Comparison of ENCODE assay signal across 20 cellular contexts in the genomic region with DNA sequence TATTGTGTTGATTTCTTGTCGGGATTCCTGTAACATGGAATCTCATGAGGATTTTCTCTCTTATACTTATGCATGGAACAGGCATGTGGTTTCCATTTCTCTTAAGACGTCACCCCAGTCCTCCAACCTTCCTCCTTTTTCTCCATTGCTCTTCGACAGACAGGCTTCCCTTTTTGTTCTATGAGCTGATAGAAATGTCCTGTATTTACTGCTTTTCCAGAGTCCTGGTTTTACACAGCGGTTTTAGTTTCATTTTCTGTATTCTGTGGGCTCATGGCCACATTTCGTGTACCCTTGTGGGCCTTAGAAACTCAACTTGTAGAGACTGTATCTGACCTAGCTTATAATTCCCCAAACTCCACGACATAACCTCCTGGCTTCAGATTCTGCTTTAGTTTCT.
A peak's percentile ranks its signal among the peaks of the same experiment; 100 is the strongest.
DNase-seq lines count a peak whose midpoint lies in the region; ATAC-seq and TF ChIP-seq lines count a peak whose summit lies in the region.
"Had no signal": no experiment of that assay in that cellular context is flagged by ENCODE, and none has a peak within 500 bp of the region (broad histone marks: within the 10 kb centered on the region; RNA-seq: fewer than 3 reads in every experiment).

No MANE protein-coding gene starts in this region.

- H3K4me3 Mint-ChIP-seq in activated T-helper 17 cell treated with anti-CD3 and anti-CD28 coated beads, Interleukin-2, amount 50 U/mL, for 72 hours, result peak overlapping the region; percentile 12
- peak overlapping the region; percentile 35 for H3K4me3 Mint-ChIP-seq in natural killer cell treated with Interleukin-12 subunit alpha and Interleukin-12 subunit beta and Interleukin-15 and Interleukin-18, amount 100 ng/mL, for 72 hours
- no peak overlapping the region for H3K4me3 Mint-ChIP-seq in chondrocyte (ENCODE audit: unreplicated experiment)
- H3K4me3 Mint-ChIP-seq: activated CD4-positive, alpha-beta T cell treated with anti-CD3 and anti-CD28 coated beads, Interleukin-2, amount 10 ng/mL, durations not matched to agents 24 days and 14 days had no signal

- no peak for TF ChIP-seq CTCF in chondrocyte (IDR thresholded peaks at IDR 0.05)

- DNase-seq in NCI-H2029 treated with DMSO at 0.1 percent for 48 hours (lab: John Stamatoyannopoulos, UW), result peak; percentile 4
- DNase-seq in NCI-H2029 (lab: John Stamatoyannopoulos, UW), result no peak
- DNase-seq in KBM-7, result peak; percentile 38
- no peak for DNase-seq in natural killer cell treated with Interleukin-12 subunit alpha and Interleukin-12 subunit beta and Interleukin-15 and Interleukin-18, amount 100 ng/mL, for 72 hours (ENCODE audit: low spot score)
- no peak for DNase-seq in chondrocyte (ENCODE audit: low spot score)
- DNase-seq in GF-D8 (lab: John Stamatoyannopoulos, UW), result no peak
- DNase-seq: activated CD4-positive, alpha-beta T cell treated with anti-CD3 and anti-CD28 coated beads, Interleukin-2, amount 10 ng/mL, durations not matched to agents 24 days and 14 days; activated T-cell treated with anti-CD3 and anti-CD28 coated beads, Interleukin-2, amount 50 U/mL, for 1 hour; CD4-positive, alpha-beta T cell; DMS79; dorsolateral prefrontal cortex; esophagus squamous epithelium; glutamatergic neuron; NCI-H187; NCI-H510A; psoas muscle; SJCRH30; tibial artery had no signal

- no peaks in the 10 kb centered on the region for H3K9me3 Mint-ChIP-seq in activated T-helper 17 cell treated with anti-CD3 and anti-CD28 coated beads, Interleukin-2, amount 50 U/mL, for 72 hours
- no peaks in the 10 kb centered on the region for H3K9me3 Mint-ChIP-seq in natural killer cell treated with Interleukin-12 subunit alpha and Interleukin-12 subunit beta and Interleukin-15 and Interleukin-18, amount 100 ng/mL, for 72 hours
- H3K9me3 Mint-ChIP-seq in chondrocyte (ENCODE audit: low read depth), result peaks cover 9% of the 10 kb centered on the region
- H3K9me3 Mint-ChIP-seq: CD4-positive, alpha-beta T cell had no signal

- H3K27me3 Mint-ChIP-seq in activated T-helper 17 cell treated with anti-CD3 and anti-CD28 coated beads, Interleukin-2, amount 50 U/mL, for 72 hours, result no peaks in the 10 kb centered on the region
- H3K27me3 Mint-ChIP-seq in natural killer cell treated with Interleukin-12 subunit alpha and Interleukin-12 subunit beta and Interleukin-15 and Interleukin-18, amount 100 ng/mL, for 72 hours, result no peaks in the 10 kb centered on the region
- H3K27me3 Mint-ChIP-seq in chondrocyte (ENCODE audit: low read depth), result no peaks in the 10 kb centered on the region
- H3K27me3 Mint-ChIP-seq: activated CD4-positive, alpha-beta T cell treated with anti-CD3 and anti-CD28 coated beads, Interleukin-2, amount 10 ng/mL, durations not matched to agents 24 days and 14 days; CD4-positive, alpha-beta T cell had no signal

- H3K4me1 Mint-ChIP-seq in activated T-helper 17 cell treated with anti-CD3 and anti-CD28 coated beads, Interleukin-2, amount 50 U/mL, for 72 hours, result peaks cover 25% of the 10 kb centered on the region
- peaks cover 46 to 54% of the 10 kb centered on the region in 2 donors for H3K4me1 Mint-ChIP-seq in natural killer cell treated with Interleukin-12 subunit alpha and Interleukin-12 subunit beta and Interleukin-15 and Interleukin-18, amount 100 ng/mL, for 72 hours (ENCODE audit: low read depth in 2 of 2)
- H3K4me1 Mint-ChIP-seq in chondrocyte (ENCODE audit: low read depth), result no peaks in the 10 kb centered on the region

- peaks cover 89% of the 10 kb centered on the region for H3K36me3 Mint-ChIP-seq in activated T-helper 17 cell treated with anti-CD3 and anti-CD28 coated beads, Interleukin-2, amount 50 U/mL, for 72 hours (ENCODE audit: low read depth)
- H3K36me3 Mint-ChIP-seq in natural killer cell treated with Interleukin-12 subunit alpha and Interleukin-12 subunit beta and Interleukin-15 and Interleukin-18, amount 100 ng/mL, for 72 hours, result peaks cover 27% of the 10 kb centered on the region
- H3K36me3 Mint-ChIP-seq in chondrocyte (ENCODE audit: low read depth), result peaks cover 13% of the 10 kb centered on the region

- ATAC-seq in activated T-helper 17 cell treated with anti-CD3 and anti-CD28 coated beads, Interleukin-2, amount 50 U/mL, for 72 hours (replicated peaks), result no peak
- no peak for ATAC-seq in natural killer cell treated with Interleukin-12 subunit alpha and Interleukin-12 subunit beta and Interleukin-15 and Interleukin-18, amount 100 ng/mL, for 72 hours
- no peak for ATAC-seq in GM19452 (IDR thresholded peaks at IDR 0.05; ENCODE audit: unreplicated experiment)
- ATAC-seq: psoas muscle had no signal

- in situ Hi-C loops in KBM-7 (cut with MboI; ENCODE audit: low pct_unique_long_range_greater_than_20kb, low sequenced_read_pairs), result no loop called here

- H3K27ac Mint-ChIP-seq in activated T-helper 17 cell treated with anti-CD3 and anti-CD28 coated beads, Interleukin-2, amount 50 U/mL, for 72 hours, result peak overlapping the region; percentile 60
- H3K27ac Mint-ChIP-seq in natural killer cell treated with Interleukin-12 subunit alpha and Interleukin-12 subunit beta and Interleukin-15 and Interleukin-18, amount 100 ng/mL, for 72 hours, result peak overlapping the region; percentile 40
- no peak overlapping the region for H3K27ac Mint-ChIP-seq in chondrocyte (ENCODE audit: unreplicated experiment)
- H3K27ac Mint-ChIP-seq: activated CD4-positive, alpha-beta T cell treated with anti-CD3 and anti-CD28 coated beads, Interleukin-2, amount 10 ng/mL, durations not matched to agents 24 days and 14 days; CD4-positive, alpha-beta T cell had no signal

Comparison
In these comparisons a context has a peak if more than half of its experiments do, and no peak if none do; other contexts are left out.
1. DNase-seq: peak in NCI-H2029 treated with DMSO at 0.1 percent for 48 hours (single experiment) and KBM-7 (single experiment); none in NCI-H2029 (single experiment), natural killer cell treated with Interleukin-12 subunit alpha and Interleukin-12 subunit beta and Interleukin-15 and Interleukin-18, amount 100 ng/mL, for 72 hours (single experiment), chondrocyte (single experiment) and GF-D8 (single experiment).